ENCODE assay signal across 21 cellular contexts in genomic region chr10:31949266-31949665, GRCh38.
"Had no signal": no experiment of that assay in that cellular context is flagged by ENCODE, and none has a peak within 500 bp of the region (broad histone marks: within the 10 kb centered on the region; RNA-seq: fewer than 3 reads in every experiment).

No MANE protein-coding gene starts in this region.

- H3K27ac ChIP-seq: lower lobe of right lung, ovary, tibial artery had no signal

- H3K9me3 ChIP-seq: lower lobe of right lung, tibial artery, uterus had no signal

- FAIRE-seq: astrocyte, keratinocyte had no signal

- ATAC-seq: activated T-cell treated with anti-CD3 and anti-CD28 coated beads, Interleukin-2, amount 50 U/mL, for 4 hours; foreskin keratinocyte; lower lobe of right lung; naive thymus-derived CD8-positive, alpha-beta T cell; right cardiac atrium; WTC11 had no signal

- DNase-seq: activated CD4-positive, alpha-beta T cell treated with anti-CD3 and anti-CD28 coated beads, Interleukin-2, amount 50 U/mL, for 4 hours; activated CD8-positive, alpha-beta memory T cell treated with anti-CD3 and anti-CD28 coated beads for 24 hours; activated CD8-positive, alpha-beta memory T cell treated with anti-CD3 and anti-CD28 coated beads, Interleukin-2, amount 50 U/mL, for 4 hours; activated naive CD4-positive, alpha-beta T cell; activated naive CD8-positive, alpha-beta T cell treated with anti-CD3 and anti-CD28 coated beads for 36 hours; activated T-cell treated with anti-CD3 and anti-CD28 coated beads, Interleukin-2, amount 50 U/mL, for 4 hours; central memory CD4-positive, alpha-beta T cell; dermis blood vessel endothelial cell; effector memory CD4-positive, alpha-beta T cell; foreskin keratinocyte; lower lobe of right lung; naive thymus-derived CD8-positive, alpha-beta T cell; ovary; right cardiac atrium; stimulated activated CD4-positive, alpha-beta T cell treated with anti-CD3 and anti-CD28 coated beads, Interleukin-12 subunit alpha, Interleukin-12 subunit beta, amount 100 ng/mL, for 4 hours; stimulated activated CD4-positive, alpha-beta T cell treated with anti-CD3 and anti-CD28 coated beads, Interleukin-4, amount 100 ng/mL, for 4 hours; tibial artery; uterus had no signal

- H3K4me1 ChIP-seq: uterus had no signal

- H3K4me3 ChIP-seq: lower lobe of right lung, ovary, tibial artery, uterus had no signal

- H3K36me3 ChIP-seq: lower lobe of right lung, ovary, tibial artery, uterus had no signal

- H3K27me3 ChIP-seq: foreskin keratinocyte, ovary, tibial artery, uterus had no signal
